Comparison of ENCODE assay signal across 6 cellular contexts in genomic region chr6:26363882-26364825, GRCh38. TPM values are rescaled to one million over a fixed set of nuclear protein-coding genes. Genes with fewer than 3 reads are reported as not detected.
DNase-seq lines count a peak whose midpoint lies in the region; ATAC-seq, FAIRE-seq and TF ChIP-seq lines count a peak whose summit lies in the region.

No MANE protein-coding gene starts in this region.

- H3K79me2 ChIP-seq in SK-N-SH (ENCODE audit: insufficient read depth): no peaks in the 10 kb centered on the region; the same call in 1 of the 2 replicates
- peaks cover 3% of the 10 kb centered on the region for H3K79me2 ChIP-seq in HepG2 (ENCODE audit: insufficient read depth, low read length)

- no peak overlapping the region for H3K27ac Mint-ChIP-seq in stimulated activated naive CD8-positive, alpha-beta T cell treated with anti-CD3 and anti-CD28 coated beads, Interleukin-15, amount 100 ng/mL, for 72 hours

- H3K4me2 ChIP-seq in SK-N-SH: peak overlapping the region; percentile 73
- peak overlapping the region; percentile 84 for H3K4me2 ChIP-seq in HepG2 (ENCODE audit: low read depth, low read length)

- H3K27me3 Mint-ChIP-seq in stimulated activated naive CD8-positive, alpha-beta T cell treated with anti-CD3 and anti-CD28 coated beads, Interleukin-15, amount 100 ng/mL, for 72 hours: no peaks in the 10 kb centered on the region

- H3K4me1 ChIP-seq in SK-N-SH (ENCODE audit: control insufficient read depth in 1 of 2, insufficient read depth in 2 of 2, low read depth in 1 of 2, low read length in 1 of 2): peaks cover 12 to 16% of the 10 kb centered on the region in 2 experiments; a peak in 3 of 4 replicates
- peaks cover 56% of the 10 kb centered on the region for H3K4me1 ChIP-seq in HepG2 (ENCODE audit: insufficient read depth, low read length)

- H4K20me1 ChIP-seq in SK-N-SH (ENCODE audit: insufficient read depth): no peaks in the 10 kb centered on the region
- H4K20me1 ChIP-seq in HepG2 (ENCODE audit: insufficient read depth, low read length): no peaks in the 10 kb centered on the region

- in situ Hi-C loops in HepG2 (cut with HindIII; ENCODE audit: extremely low pct_ligation_motif_present, low pct_unique_long_range_greater_than_20kb): no loop called here

- CTCF ChIA-PET in SK-N-SH (lab: Yijun Ruan, JAX): interaction anchor here (0.6 to 3.0 kb wide), 5 partner anchors 13 to 231 kb away, joined by 3 to 13 read pairs (median 3); no protein-coding TSS in a partner anchor
- CTCF ChIA-PET in HepG2 (lab: Yijun Ruan, JAX; ENCODE audit: low intra/inter-chr PET ratio, low total read pairs): no interaction called here

- no peak for TF ChIP-seq POLR2A in HepG2 (IDR thresholded peaks at IDR 0.05; ENCODE audit: insufficient read depth in 1 of 2, low read depth in 2 of 2, low read length in 2 of 2)

- no peak for TF ChIP-seq RAD21 in SK-N-SH (IDR thresholded peaks at IDR 0.05; ENCODE audit: low read length)
- TF ChIP-seq RAD21 in HepG2 (CRISPR knock-in tag; IDR thresholded peaks at IDR 0.05): no peak

- DNase-seq in DMS 273 (lab: John Stamatoyannopoulos, UW; ENCODE audit: unreplicated experiment) (peak; percentile 45), SK-N-SH (peak; percentile 14), HepG2 (ENCODE audit: low spot score) (no peak), DMS114 treated with DMSO at 0.1 percent for 48 hours (lab: John Stamatoyannopoulos, UW; ENCODE audit: unreplicated experiment) (no peak)
- DNase-seq in stimulated activated naive CD8-positive, alpha-beta T cell treated with anti-CD3 and anti-CD28 coated beads, Interleukin-15, amount 100 ng/mL, for 72 hours: no peak

- H3K36me3 ChIP-seq in SK-N-SH (replicated peaks in 1 of 2; ENCODE audit: control insufficient read depth in 1 of 2, insufficient read depth in 2 of 2, low read length in 1 of 2): peaks cover 0 to 2% of the 10 kb centered on the region in 2 experiments
- no peaks in the 10 kb centered on the region; a peak in 1 of 5 replicates for H3K36me3 ChIP-seq in HepG2 (replicated peaks in 1 of 2; ENCODE audit: control insufficient read depth in 1 of 2, insufficient read depth in 2 of 2, low read length in 2 of 2)

- H3K9ac ChIP-seq in SK-N-SH (peak overlapping the region; percentile 74), HepG2 (ENCODE audit: insufficient read depth, low read depth, low read length) (peak overlapping the region; percentile 74)

- 66% methylated on average over 6 of the region's 6 CpGs for WGBS in SK-N-SH (ENCODE audit: low lambda C conversion rate)
- 27% methylated on average over 6 of the region's 6 CpGs for WGBS in HepG2 (ENCODE audit: low lambda C conversion rate)

- H3K9me2 ChIP-seq in SK-N-SH: no peaks in the 10 kb centered on the region

- ATAC-seq in HepG2: peak; percentile 31; the same call in 2 of the 3 replicates
- ATAC-seq in stimulated activated naive CD8-positive, alpha-beta T cell treated with anti-CD3 and anti-CD28 coated beads, Interleukin-15, amount 100 ng/mL, for 72 hours: no peak
- no peak for ATAC-seq in HG02798 (IDR thresholded peaks at IDR 0.05; ENCODE audit: poor library complexity, unreplicated experiment)

- FAIRE-seq in HepG2 (lab: Jason Lieb, UNC): no peak

- TSS peak; percentile 95 for BruUV-seq in HepG2 (replicated peaks; lab: Mats Ljungman, UMichigan)

- peak overlapping the region; percentile 89 to 92 for H3K27ac ChIP-seq in SK-N-SH (ENCODE audit: low read depth in 2 of 2, low read length in 1 of 2)
- peak overlapping the region; percentile 73 for H3K27ac ChIP-seq in HepG2 (ENCODE audit: extremely low read length, insufficient read depth, low read length)

- peak overlapping the region; percentile 56 to 77 for H3K4me3 ChIP-seq in SK-N-SH (ENCODE audit: low read depth in 2 of 2, low read length in 1 of 2)
- H3K4me3 ChIP-seq in HepG2 (replicated peaks in 1 of 3; ENCODE audit: insufficient read depth in 1 of 3, low read depth in 2 of 3, low read length in 3 of 3): peak overlapping the region; percentile 57 to 78 (median 66)

- POLR2A ChIA-PET in SK-N-SH (lab: Yijun Ruan, JAX) (no interaction called here), HepG2 (lab: Yijun Ruan, JAX) (interaction anchor here (1.2 to 3.3 kb wide), 2 partner anchors 14 to 174 kb away, joined by 5 to 13 read pairs; partner anchors contain the start of gene HMGN4)

- H3K9me3 Mint-ChIP-seq in stimulated activated naive CD8-positive, alpha-beta T cell treated with anti-CD3 and anti-CD28 coated beads, Interleukin-15, amount 100 ng/mL, for 72 hours: no peaks in the 10 kb centered on the region

- H3K27me3 ChIP-seq in SK-N-SH (ENCODE audit: insufficient read depth) (no peaks in the 10 kb centered on the region), HepG2 (ENCODE audit: control insufficient read depth in 1 of 2, insufficient read depth in 2 of 2, low read length in 2 of 2) (no peaks in the 10 kb centered on the region; a peak in 1 of 5 replicates)

- H2AFZ ChIP-seq in SK-N-SH (ENCODE audit: low read depth) (peak overlapping the region; percentile 90), HepG2 (ENCODE audit: low read length) (peak overlapping the region; percentile 84)

- H3K9me3 ChIP-seq in SK-N-SH: no peaks in the 10 kb centered on the region
- no peaks in the 10 kb centered on the region for H3K9me3 ChIP-seq in HepG2 (ENCODE audit: low read length)

- peaks cover 63% of the 10 kb centered on the region for H3K4me1 Mint-ChIP-seq in stimulated activated naive CD8-positive, alpha-beta T cell treated with anti-CD3 and anti-CD28 coated beads, Interleukin-15, amount 100 ng/mL, for 72 hours

- H3K4me3 Mint-ChIP-seq in stimulated activated naive CD8-positive, alpha-beta T cell treated with anti-CD3 and anti-CD28 coated beads, Interleukin-15, amount 100 ng/mL, for 72 hours: no peak overlapping the region

- TF ChIP-seq EP300 in SK-N-SH (IDR thresholded peaks at IDR 0.05; ENCODE audit: borderline replicate concordance in 1 of 2, low read depth in 1 of 2, low read length in 1 of 2) (no peak), HepG2 (IDR thresholded peaks at IDR 0.05; ENCODE audit: low read depth in 2 of 2, low read length in 2 of 2) (no peak), HepG2 (CRISPR knock-in tag; IDR thresholded peaks at IDR 0.05; ENCODE audit: borderline replicate concordance) (no peak)

- intact Hi-C loops in HepG2 (cut with micrococcal nuclease; ENCODE audit: unreplicated experiment): no loop called here

- no peak for TF ChIP-seq CTCF in SK-N-SH (IDR thresholded peaks at IDR 0.05)
- TF ChIP-seq CTCF in HepG2 (CRISPR knock-in tag; IDR thresholded peaks at IDR 0.05): no peak

- H3F3A ChIP-seq in SK-N-SH (replicated peaks; ENCODE audit: insufficient read depth): no peaks in the 10 kb centered on the region

RNA-seq across cellular contexts. Expression of gene BTN3A2, which starts 0.8 kb away (rescaled TPM):
- polyA plus RNA-seq in SK-N-SH (2012; rRNA removed) (20.3 and 24.2 TPM in 2 replicates), HepG2 (2011; rRNA removed) (36.2 and 36.3 TPM in 2 replicates)
- 19.5 and 22.5 TPM in 2 replicates for polyA plus RNA-seq in SK-N-SH (2012; cell fraction: cytosol; rRNA removed)
- 31.8 and 33.3 TPM in 2 replicates for polyA plus RNA-seq in SK-N-SH (2012; cell fraction: nucleus; rRNA removed)
- total RNA-seq in HepG2 (2016; rRNA removed; fragmentation: Illumina TruSeq; extraction: Trizol): 18.9 and 21.3 TPM in 2 replicates
- total RNA-seq in HepG2 (2016; cell fraction: cytosol; rRNA removed; fragmentation: Illumina TruSeq; extraction: Trizol; ENCODE audit: low read depth): 3.4 and 4.3 TPM in 2 replicates
- total RNA-seq in HepG2 (2016; cell fraction: insoluble cytoplasmic fraction; rRNA removed; fragmentation: Illumina TruSeq; extraction: Trizol): 17.8 and 20.4 TPM in 2 replicates
- 13.3 and 13.9 TPM in 2 replicates for total RNA-seq in HepG2 (2016; cell fraction: membrane; rRNA removed; fragmentation: Illumina TruSeq; extraction: Trizol)
- 16.6 and 20.6 TPM in 2 replicates for total RNA-seq in HepG2 (2016; cell fraction: nucleus; rRNA removed; fragmentation: Illumina TruSeq; extraction: Trizol)
- polyA plus RNA-seq in HepG2 (2011; cell fraction: cytosol; rRNA removed): 28.2 and 31.2 TPM in 2 replicates
- polyA plus RNA-seq in HepG2 (2011; cell fraction: nucleus; rRNA removed): 36.5 and 54.5 TPM in 2 replicates
- polyA plus RNA-seq in HepG2 (2012): 22.7 and 24.1 TPM in 2 replicates
- 3.2 and 3.3 TPM in 2 replicates for polyA plus RNA-seq in HepG2 (2016; cell fraction: cytosol; fragmentation: Illumina TruSeq; extraction: Trizol; ENCODE audit: low read depth)
- 14.2 and 14.4 TPM in 2 replicates for polyA plus RNA-seq in HepG2 (2016; cell fraction: insoluble cytoplasmic fraction; fragmentation: Illumina TruSeq; extraction: Trizol; ENCODE audit: low read depth)
- polyA plus RNA-seq in HepG2 (2016; cell fraction: membrane; fragmentation: Illumina TruSeq; extraction: Trizol; ENCODE audit: low read depth): 8.3 and 9.3 TPM in 2 replicates
- polyA plus RNA-seq in HepG2 (2016; cell fraction: nucleus; fragmentation: Illumina TruSeq; extraction: Trizol; ENCODE audit: insufficient read depth, low read depth): 33.8 and 37.9 TPM in 2 replicates
- 35.9 and 51.8 TPM in 2 replicates for polyA minus RNA-seq in HepG2 (2011; rRNA and poly(A)+ RNA removed; ENCODE audit: low replicate concordance)
- 12.0 and 17.2 TPM in 2 replicates for polyA minus RNA-seq in HepG2 (2011; cell fraction: cytosol; rRNA and poly(A)+ RNA removed)
- polyA minus RNA-seq in HepG2 (2011; cell fraction: nucleus; rRNA and poly(A)+ RNA removed): 21.9 and 35.8 TPM in 2 replicates

RNA-seq across cellular contexts. Expression of gene BTN2A2, which starts 18.8 kb away (rescaled TPM):
- polyA plus RNA-seq in SK-N-SH (2012; rRNA removed) (11.1 and 18.0 TPM in 2 replicates), HepG2 (2011; rRNA removed) (10.8 and 15.4 TPM in 2 replicates)
- polyA plus RNA-seq in SK-N-SH (2012; cell fraction: cytosol; rRNA removed): 7.2 and 8.9 TPM in 2 replicates
- polyA plus RNA-seq in SK-N-SH (2012; cell fraction: nucleus; rRNA removed): 31.9 and 47.9 TPM in 2 replicates
- total RNA-seq in HepG2 (2016; rRNA removed; fragmentation: Illumina TruSeq; extraction: Trizol): 6.0 and 12.2 TPM in 2 replicates
- 2.6 and 2.7 TPM in 2 replicates for total RNA-seq in HepG2 (2016; cell fraction: cytosol; rRNA removed; fragmentation: Illumina TruSeq; extraction: Trizol; ENCODE audit: low read depth)
- 5.9 and 11.3 TPM in 2 replicates for total RNA-seq in HepG2 (2016; cell fraction: insoluble cytoplasmic fraction; rRNA removed; fragmentation: Illumina TruSeq; extraction: Trizol)
- 3.3 and 3.6 TPM in 2 replicates for total RNA-seq in HepG2 (2016; cell fraction: membrane; rRNA removed; fragmentation: Illumina TruSeq; extraction: Trizol)
- total RNA-seq in HepG2 (2016; cell fraction: nucleus; rRNA removed; fragmentation: Illumina TruSeq; extraction: Trizol): 18.5 and 19.7 TPM in 2 replicates
- polyA plus RNA-seq in HepG2 (2011; cell fraction: cytosol; rRNA removed): 8.1 and 9.6 TPM in 2 replicates
- 24.5 and 30.2 TPM in 2 replicates for polyA plus RNA-seq in HepG2 (2011; cell fraction: nucleus; rRNA removed)
- 8.5 and 8.6 TPM in 2 replicates for polyA plus RNA-seq in HepG2 (2012)
- polyA plus RNA-seq in HepG2 (2016; cell fraction: cytosol; fragmentation: Illumina TruSeq; extraction: Trizol; ENCODE audit: low read depth): 0.77 and 0.96 TPM in 2 replicates
- polyA plus RNA-seq in HepG2 (2016; cell fraction: insoluble cytoplasmic fraction; fragmentation: Illumina TruSeq; extraction: Trizol; ENCODE audit: low read depth): 4.7 and 5.5 TPM in 2 replicates
- polyA plus RNA-seq in HepG2 (2016; cell fraction: membrane; fragmentation: Illumina TruSeq; extraction: Trizol; ENCODE audit: low read depth): 1.7 and 2.0 TPM in 2 replicates
- polyA plus RNA-seq in HepG2 (2016; cell fraction: nucleus; fragmentation: Illumina TruSeq; extraction: Trizol; ENCODE audit: insufficient read depth, low read depth): 17.6 and 22.8 TPM in 2 replicates
- 2.5 and 22.6 TPM in 2 replicates for polyA minus RNA-seq in HepG2 (2011; rRNA and poly(A)+ RNA removed; ENCODE audit: low replicate concordance)
- 6.1 and 6.4 TPM in 2 replicates for polyA minus RNA-seq in HepG2 (2011; cell fraction: cytosol; rRNA and poly(A)+ RNA removed)
- polyA minus RNA-seq in HepG2 (2011; cell fraction: nucleus; rRNA and poly(A)+ RNA removed): 29.2 and 34.7 TPM in 2 replicates

RNA-seq across cellular contexts. Expression of gene BTN3A1, which starts 37.9 kb away (rescaled TPM):
- polyA plus RNA-seq in SK-N-SH (2012; rRNA removed): 14.2 and 17.6 TPM in 2 replicates
- polyA plus RNA-seq in SK-N-SH (2012; cell fraction: cytosol; rRNA removed): 11.9 and 13.4 TPM in 2 replicates
- 45.8 and 55.5 TPM in 2 replicates for polyA plus RNA-seq in SK-N-SH (2012; cell fraction: nucleus; rRNA removed)
- 8.1 and 13.3 TPM in 2 replicates for total RNA-seq in HepG2 (2016; rRNA removed; fragmentation: Illumina TruSeq; extraction: Trizol)
- 3.0 and 3.2 TPM in 2 replicates for total RNA-seq in HepG2 (2016; cell fraction: cytosol; rRNA removed; fragmentation: Illumina TruSeq; extraction: Trizol; ENCODE audit: low read depth)
- total RNA-seq in HepG2 (2016; cell fraction: insoluble cytoplasmic fraction; rRNA removed; fragmentation: Illumina TruSeq; extraction: Trizol): 8.0 and 11.8 TPM in 2 replicates
- 7.8 and 8.0 TPM in 2 replicates for total RNA-seq in HepG2 (2016; cell fraction: membrane; rRNA removed; fragmentation: Illumina TruSeq; extraction: Trizol)
- total RNA-seq in HepG2 (2016; cell fraction: nucleus; rRNA removed; fragmentation: Illumina TruSeq; extraction: Trizol): 15.9 and 17.1 TPM in 2 replicates
- polyA plus RNA-seq in HepG2 (2011; rRNA removed): 14.0 and 17.0 TPM in 2 replicates
- polyA plus RNA-seq in HepG2 (2011; cell fraction: cytosol; rRNA removed): 6.9 and 9.3 TPM in 2 replicates
- 29.0 and 46.1 TPM in 2 replicates for polyA plus RNA-seq in HepG2 (2011; cell fraction: nucleus; rRNA removed)
- 9.4 and 11.5 TPM in 2 replicates for polyA plus RNA-seq in HepG2 (2012)
- 0.54 and 0.75 TPM in 2 replicates for polyA plus RNA-seq in HepG2 (2016; cell fraction: cytosol; fragmentation: Illumina TruSeq; extraction: Trizol; ENCODE audit: low read depth)
- 4.6 and 4.8 TPM in 2 replicates for polyA plus RNA-seq in HepG2 (2016; cell fraction: insoluble cytoplasmic fraction; fragmentation: Illumina TruSeq; extraction: Trizol; ENCODE audit: low read depth)
- polyA plus RNA-seq in HepG2 (2016; cell fraction: membrane; fragmentation: Illumina TruSeq; extraction: Trizol; ENCODE audit: low read depth): 2.4 and 2.5 TPM in 2 replicates
- polyA plus RNA-seq in HepG2 (2016; cell fraction: nucleus; fragmentation: Illumina TruSeq; extraction: Trizol; ENCODE audit: insufficient read depth, low read depth): 27.2 and 30.6 TPM in 2 replicates
- 46.1 and 68.9 TPM in 2 replicates for polyA minus RNA-seq in HepG2 (2011; rRNA and poly(A)+ RNA removed; ENCODE audit: low replicate concordance)
- polyA minus RNA-seq in HepG2 (2011; cell fraction: cytosol; rRNA and poly(A)+ RNA removed): 8.0 and 8.9 TPM in 2 replicates
- polyA minus RNA-seq in HepG2 (2011; cell fraction: nucleus; rRNA and poly(A)+ RNA removed): 17.8 and 27.4 TPM in 2 replicates

Comparison
In these comparisons a context has a peak if more than half of its experiments do, and no peak if none do; other contexts are left out.
1. DNase-seq: peak in DMS 273 (single experiment) and SK-N-SH (single experiment); none in HepG2 (single experiment), stimulated activated naive CD8-positive, alpha-beta T cell treated with anti-CD3 and anti-CD28 coated beads, Interleukin-15, amount 100 ng/mL, for 72 hours (0 of 2) and DMS114 treated with DMSO at 0.1 percent for 48 hours (single experiment).